Comparison of ENCODE assay signal across 8 cellular contexts in the genomic region with DNA sequence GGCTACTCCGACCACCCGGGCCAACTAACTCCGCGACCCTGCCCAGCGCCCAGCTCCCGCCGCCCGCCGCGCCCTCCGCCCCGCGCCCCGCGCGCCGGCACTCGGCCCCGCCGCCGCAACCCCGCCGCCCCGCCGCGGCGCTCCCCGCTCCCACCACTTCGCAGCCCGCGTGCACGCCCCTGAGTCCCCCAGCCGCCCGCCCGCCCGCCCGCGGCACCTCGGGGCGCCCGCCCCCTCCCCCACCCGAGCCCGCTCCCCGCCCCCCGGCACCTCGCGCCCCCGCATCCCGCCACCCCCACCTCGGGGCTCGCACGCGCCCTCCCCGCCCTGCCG. TPM values are rescaled to one million over a fixed set of nuclear protein-coding genes. Genes with fewer than 3 reads are reported as not detected.
DNase-seq lines count a peak whose midpoint lies in the region; ATAC-seq and TF ChIP-seq lines count a peak whose summit lies in the region.

No MANE protein-coding gene starts in this region.

- peak overlapping the region in 2 of 4 donors; percentile 61 to 97 for H3K4me3 ChIP-seq in adrenal gland
- H3K4me3 ChIP-seq in right lobe of liver = peak overlapping the region; percentile 51 to 78 (median 59)
- H3K4me3 ChIP-seq in transverse colon = peak overlapping the region; percentile 57 to 85 (median 68)

- ATAC-seq in activated naive CD8-positive, alpha-beta T cell treated with anti-CD3 and anti-CD28 coated beads, Interleukin-2, amount 50 U/mL, for 24 hours = no peak
- ATAC-seq in right lobe of liver (no peak), GM18873 (IDR thresholded peaks at IDR 0.05; ENCODE audit: low FRiP score, unreplicated experiment) (no peak)

- H3K27me3 Mint-ChIP-seq in activated naive CD8-positive, alpha-beta T cell treated with anti-CD3 and anti-CD28 coated beads, Interleukin-2, amount 50 U/mL, for 24 hours = peaks cover 2% of the 10 kb centered on the region
- peaks cover 10% of the 10 kb centered on the region for H3K27me3 Mint-ChIP-seq in activated naive CD8-positive, alpha-beta T cell treated with anti-CD3 and anti-CD28 coated beads for 36 hours

- peak overlapping the region in 3 of 5 donors; percentile 69 to 90 (median 77) for H3K27ac ChIP-seq in adrenal gland
- peak overlapping the region in 1 of 3 donors; percentile 54 for H3K27ac ChIP-seq in right lobe of liver
- H3K27ac ChIP-seq in transverse colon = peak overlapping the region; percentile 76 to 92 (median 82)

- H3K9me3 Mint-ChIP-seq in activated naive CD8-positive, alpha-beta T cell treated with anti-CD3 and anti-CD28 coated beads, Interleukin-2, amount 50 U/mL, for 24 hours = no peaks in the 10 kb centered on the region
- no peaks in the 10 kb centered on the region for H3K9me3 Mint-ChIP-seq in activated naive CD8-positive, alpha-beta T cell treated with anti-CD3 and anti-CD28 coated beads for 36 hours

- 0 to 2% methylated on average over 13 to 50 of the region's 55 CpGs; no CpG with 5 or more reads in 2 of the 4 donors for WGBS in adrenal gland, 4 donors
- WGBS in right lobe of liver (ENCODE audit: insufficient coverage, low coverage, low lambda C conversion rate, missing lambda C conversion rate) = no CpG with 5 or more reads among the region's 55 CpGs
- WGBS in transverse colon (ENCODE audit: low coverage in 1 of 2), 2 donors = 0% methylated on average over 9 of the region's 55 CpGs; no CpG with 5 or more reads in 1 of the 2 donors

- H3K36me3 Mint-ChIP-seq in activated naive CD8-positive, alpha-beta T cell treated with anti-CD3 and anti-CD28 coated beads, Interleukin-2, amount 50 U/mL, for 24 hours (ENCODE audit: low read depth) = peaks cover 3% of the 10 kb centered on the region
- H3K36me3 Mint-ChIP-seq in activated naive CD8-positive, alpha-beta T cell treated with anti-CD3 and anti-CD28 coated beads for 36 hours = peaks cover 1% of the 10 kb centered on the region

- no peaks in the 10 kb centered on the region for H3K9me3 ChIP-seq in adrenal gland (replicated peaks in 1 of 3)
- H3K9me3 ChIP-seq in right lobe of liver = no peaks in the 10 kb centered on the region
- no peaks in the 10 kb centered on the region for H3K9me3 ChIP-seq in transverse colon

- TF ChIP-seq POLR2A in adrenal gland (IDR thresholded peaks at IDR 0.05) = no peak
- TF ChIP-seq POLR2A in right lobe of liver (IDR thresholded peaks at IDR 0.05) = no peak
- no peak for TF ChIP-seq POLR2A in transverse colon (IDR thresholded peaks at IDR 0.05)

- in situ Hi-C loops in transverse colon (cut with MboI; ENCODE audit: low pct_ligation_motif_present in 1 of 4, low pct_unique_long_range_greater_than_20kb in 1 of 4, low sequenced_read_pairs in 3 of 4) = no loop called here

- H3K4me1 ChIP-seq in adrenal gland (replicated peaks in 1 of 2) (peaks cover 23 to 55% of the 10 kb centered on the region in 2 donors), right lobe of liver (peaks cover 0 to 8% (median 0%) of the 10 kb centered on the region in 4 donors), transverse colon (peaks cover 0 to 51% (median 11%) of the 10 kb centered on the region in 4 donors)

- intact Hi-C loops in adrenal gland (cut with DNase I) (no loop called here), right lobe of liver (cut with DNase I) (no loop called here), transverse colon (cut with DNase I; ENCODE audit: low total_unique reads) (no loop called here)

- no peak overlapping the region for H3K27ac Mint-ChIP-seq in activated naive CD8-positive, alpha-beta T cell treated with anti-CD3 and anti-CD28 coated beads, Interleukin-2, amount 50 U/mL, for 24 hours
- H3K27ac Mint-ChIP-seq in activated naive CD8-positive, alpha-beta T cell treated with anti-CD3 and anti-CD28 coated beads for 36 hours = no peak overlapping the region

- H3K4me1 Mint-ChIP-seq in activated naive CD8-positive, alpha-beta T cell treated with anti-CD3 and anti-CD28 coated beads, Interleukin-2, amount 50 U/mL, for 24 hours = peaks cover 50% of the 10 kb centered on the region
- H3K4me1 Mint-ChIP-seq in activated naive CD8-positive, alpha-beta T cell treated with anti-CD3 and anti-CD28 coated beads for 36 hours = peaks cover 28% of the 10 kb centered on the region

- TF ChIP-seq EP300 in transverse colon (IDR thresholded peaks at IDR 0.05; ENCODE audit: low read depth) = no peak

- H3K4me3 Mint-ChIP-seq in activated naive CD8-positive, alpha-beta T cell treated with anti-CD3 and anti-CD28 coated beads, Interleukin-2, amount 50 U/mL, for 24 hours = peak overlapping the region; percentile 71
- no peak overlapping the region for H3K4me3 Mint-ChIP-seq in activated naive CD8-positive, alpha-beta T cell treated with anti-CD3 and anti-CD28 coated beads for 36 hours

- no peak for DNase-seq in activated naive CD8-positive, alpha-beta T cell treated with anti-CD3 and anti-CD28 coated beads, Interleukin-2, amount 50 U/mL, for 24 hours
- no peak for DNase-seq in activated naive CD8-positive, alpha-beta T cell treated with anti-CD3 and anti-CD28 coated beads for 36 hours
- no peak for DNase-seq in adrenal gland
- DNase-seq in right lobe of liver = no peak
- DNase-seq in transverse colon = no peak
- no peak for DNase-seq in NCI-H774 (lab: John Stamatoyannopoulos, UW)
- no peak for DNase-seq in GM10266 (ENCODE audit: extremely low spot score)

- H3K36me3 ChIP-seq in adrenal gland (replicated peaks in 1 of 2) (no peaks in the 10 kb centered on the region), right lobe of liver (no peaks in the 10 kb centered on the region), transverse colon (no peaks in the 10 kb centered on the region)

- H3K27me3 ChIP-seq in adrenal gland = no peaks in the 10 kb centered on the region
- H3K27me3 ChIP-seq in right lobe of liver = no peaks in the 10 kb centered on the region
- H3K27me3 ChIP-seq in transverse colon = no peaks in the 10 kb centered on the region

- no peak for TF ChIP-seq CTCF in adrenal gland (IDR thresholded peaks at IDR 0.05)
- TF ChIP-seq CTCF in right lobe of liver (IDR thresholded peaks at IDR 0.05) = no peak
- TF ChIP-seq CTCF in transverse colon (IDR thresholded peaks at IDR 0.05) = no peak
- no peak for TF ChIP-seq CTCF in GM10266 (IDR thresholded peaks at IDR 0.05; ENCODE audit: control insufficient read depth, insufficient read depth, low read depth, missing control alignments)

RNA-seq across cellular contexts. Expression of a gene that starts 0.6 kb away (rescaled TPM):
- 1 to 10 TPM; 6.6 to 7.4 TPM for total RNA-seq in activated naive CD8-positive, alpha-beta T cell treated with anti-CD3 and anti-CD28 coated beads for 36 hours
- total RNA-seq in adrenal gland = 100 to 1,000 TPM in 5 of 8 donors, 10 to 100 TPM in 3; 63.8 to 192 (median 114) TPM
- polyA plus RNA-seq in adrenal gland = 100 to 1,000 TPM in 1 of 3 donors, 10 to 100 TPM in 2; 18.5 to 180 (median 25.8) TPM
- total RNA-seq in right lobe of liver = 10 to 100 TPM in 1 of 6 experiments, 1 to 10 TPM in 5; 4.8 to 20.9 (median 6.9) TPM
- total RNA-seq in transverse colon = 10 to 100 TPM; 11.0 to 12.2 (median 11.5) TPM
